8 cellular contexts compared by ENCODE assay signal in genomic region chrX:63754860-63755579, GRCh38. TPM values are rescaled to one million over a fixed set of nuclear protein-coding genes. Genes with fewer than 3 reads are reported as not detected.
DNase-seq lines count a peak whose midpoint lies in the region; ATAC-seq and TF ChIP-seq lines count a peak whose summit lies in the region.

No MANE protein-coding gene starts in this region.

- peak overlapping the region; percentile 97 for H3K27ac Mint-ChIP-seq in T-helper 17 cell
- peak overlapping the region; percentile 98 for H3K27ac Mint-ChIP-seq in progenitor cell of endocrine pancreas

- in situ Hi-C loops in GM13977 (cut with MboI; ENCODE audit: low pct_unique_long_range_greater_than_20kb, low sequenced_read_pairs, unreplicated experiment) = no loop called here

- H3K27me3 Mint-ChIP-seq in T-helper 17 cell = no peaks in the 10 kb centered on the region
- H3K27me3 Mint-ChIP-seq in progenitor cell of endocrine pancreas = no peaks in the 10 kb centered on the region

- DNase-seq in GM13977 (ENCODE audit: low spot score) (peak; percentile 69), NCI-H1694 (lab: John Stamatoyannopoulos, UW) (peak; percentile 82), T-helper 17 cell (peak; percentile 67 to 75 (median 75)), left ventricle myocardium superior (peak; percentile 94), progenitor cell of endocrine pancreas (ENCODE audit: low spot score, unreplicated experiment) (peak; percentile 76), ureter (ENCODE audit: low spot score) (peak; percentile 92)

- intact Hi-C loops in left ventricle myocardium superior (cut with micrococcal nuclease) = no loop called here

- H3K4me3 Mint-ChIP-seq in T-helper 17 cell (peak overlapping the region; percentile 100), progenitor cell of endocrine pancreas (ENCODE audit: low read depth) (peak overlapping the region; percentile 89)

- peaks cover 6% of the 10 kb centered on the region for H3K36me3 Mint-ChIP-seq in T-helper 17 cell (ENCODE audit: low read depth)
- H3K36me3 Mint-ChIP-seq in progenitor cell of endocrine pancreas (ENCODE audit: insufficient read depth) = no peaks in the 10 kb centered on the region

- H3K9me3 Mint-ChIP-seq in progenitor cell of endocrine pancreas (ENCODE audit: low read depth) = peaks cover 16% of the 10 kb centered on the region

- no peaks in the 10 kb centered on the region for H3K9me3 ChIP-seq in T-helper 17 cell (ENCODE audit: control insufficient read depth, low read length, poor library complexity, severe bottlenecking)

- TF ChIP-seq CTCF in GM13977 (IDR thresholded peaks at IDR 0.05; ENCODE audit: extremely low read depth, insufficient read depth, missing control alignments) (no peak), progenitor cell of endocrine pancreas (IDR thresholded peaks at IDR 0.05; ENCODE audit: unreplicated experiment) (no peak)

- H3K4me1 Mint-ChIP-seq in T-helper 17 cell = peaks cover 17% of the 10 kb centered on the region
- H3K4me1 Mint-ChIP-seq in progenitor cell of endocrine pancreas (ENCODE audit: low read depth) = peaks cover 8% of the 10 kb centered on the region

- ATAC-seq in HG02870 (IDR thresholded peaks at IDR 0.05; ENCODE audit: unreplicated experiment) = peak; percentile 90
- ATAC-seq in T-helper 17 cell = peak; percentile 96
- ATAC-seq in left ventricle myocardium superior = peak; percentile 99

- peak overlapping the region; percentile 88 for H3K27ac ChIP-seq in angular gyrus (ENCODE audit: low read depth, low read length)

RNA-seq across cellular contexts. Expression of gene ARHGEF9, which starts 30.0 kb away (rescaled TPM):
- total RNA-seq in T-helper 17 cell (10 to 100 TPM; 15.2 to 16.2 TPM), left ventricle myocardium superior (37.5 TPM), progenitor cell of endocrine pancreas (20.4 and 20.9 TPM in 2 replicates), ureter (35.9 TPM)

Comparison
In these comparisons a context has a peak if more than half of its experiments do, and no peak if none do; other contexts are left out.
1. Peak in every context shown above with its lines: DNase-seq, ATAC-seq and H3K27ac ChIP-seq.